In the genomic region with DNA sequence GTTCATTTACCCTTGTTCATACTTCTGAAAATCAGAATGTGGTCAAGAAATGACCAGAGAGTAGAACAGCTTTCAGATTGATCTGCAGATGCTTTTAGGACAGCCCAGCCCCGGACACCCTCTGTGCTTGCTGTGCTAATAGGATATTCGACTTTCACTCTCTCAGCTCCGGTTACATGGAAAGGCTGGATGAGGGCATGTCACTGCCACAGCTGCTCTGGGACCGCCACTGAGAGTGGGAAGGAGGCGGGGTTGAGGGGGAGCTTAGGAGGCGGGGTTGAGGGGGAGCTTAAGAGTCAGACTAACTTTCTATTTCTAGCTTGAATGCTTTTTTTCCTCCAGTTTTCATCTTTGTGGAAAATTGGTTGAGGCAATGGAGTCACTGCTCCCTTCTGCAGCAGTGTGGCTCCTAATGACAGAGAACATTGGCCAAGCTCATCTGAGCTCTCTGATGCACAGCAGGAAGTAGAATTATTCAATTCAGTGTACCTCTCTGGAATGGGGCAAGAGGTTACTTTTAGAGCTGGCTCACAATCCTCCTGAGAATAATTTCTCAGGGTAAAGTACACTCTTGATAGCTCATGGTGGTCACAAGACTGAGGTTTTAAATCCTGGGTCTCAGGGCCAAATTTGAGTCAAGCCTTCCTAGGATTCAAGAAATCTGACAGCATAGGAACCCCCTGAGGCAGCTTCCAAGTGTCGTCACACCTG, we compare ENCODE assay signal across 8 cellular contexts.
DNase-seq lines count a peak whose midpoint lies in the region; ATAC-seq and TF ChIP-seq lines count a peak whose summit lies in the region.

No MANE protein-coding gene starts in this region.

- peaks cover 3% of the 10 kb centered on the region for H3F3A ChIP-seq in neural cell (ENCODE audit: insufficient read depth, low read length, poor library complexity, severe bottlenecking)

- H3K27me3 ChIP-seq in esophagus squamous epithelium, result no peaks in the 10 kb centered on the region
- H3K27me3 ChIP-seq in neural cell (ENCODE audit: insufficient read depth, low read depth, low read length), result no peaks in the 10 kb centered on the region

- H3K4me3 ChIP-seq in AG10803 (ENCODE audit: low read length) (peak overlapping the region; percentile 38), esophagus squamous epithelium (no peak overlapping the region), neural cell (ENCODE audit: low read length) (peak overlapping the region; percentile 40)

- intact Hi-C loops in esophagus squamous epithelium (cut with DNase I), result no loop called here

- DNase-seq in AG10803 (ENCODE audit: low read depth) (peak; percentile 69), NCI-H2196 treated with DMSO at 0.1 percent for 48 hours (lab: John Stamatoyannopoulos, UW; ENCODE audit: unreplicated experiment) (peak; percentile 14), esophagus squamous epithelium (lab: John Stamatoyannopoulos, UW) (no peak), mesenteric fat pad (ENCODE audit: low spot score) (no peak), KG1 (lab: John Stamatoyannopoulos, UW) (no peak)
- no peak for DNase-seq in stimulated activated naive CD4-positive, alpha-beta T cell treated with Interleukin-2 at 50 U/mL for 16 hours (lab: John Stamatoyannopoulos, UW)

- no peaks in the 10 kb centered on the region for H3K9me2 ChIP-seq in neural cell (ENCODE audit: insufficient read depth, low read length)

- peaks cover 25% of the 10 kb centered on the region for H3K79me2 ChIP-seq in neural cell (replicated peaks; ENCODE audit: insufficient read depth, low read length)

- H3K36me3 ChIP-seq in esophagus squamous epithelium, result peaks cover 0 to 54% (median 4%) of the 10 kb centered on the region in 3 donors
- H3K36me3 ChIP-seq in neural cell (ENCODE audit: insufficient read depth, low read length), result no peaks in the 10 kb centered on the region

- H3K4me2 ChIP-seq in neural cell (ENCODE audit: low read length), result peak overlapping the region; percentile 10

- peak overlapping the region; percentile 26 for H3K9ac ChIP-seq in neural cell (ENCODE audit: low read length)

- no peak for TF ChIP-seq POLR2A in esophagus squamous epithelium (IDR thresholded peaks at IDR 0.05)

- ATAC-seq in HG03139 (IDR thresholded peaks at IDR 0.05; ENCODE audit: unreplicated experiment), result no peak

- 57 to 60% methylated on average over 4 to 7 of the region's 7 CpGs for WGBS in esophagus squamous epithelium, 2 donors

- H3K9me3 ChIP-seq in esophagus squamous epithelium (no peaks in the 10 kb centered on the region), neural cell (ENCODE audit: low read length) (no peaks in the 10 kb centered on the region)

- TF ChIP-seq EP300 in neural cell (conservative IDR thresholded peaks at IDR 0.05; ENCODE audit: poor library complexity, severe bottlenecking), result peak; percentile 15

- peaks cover 8% of the 10 kb centered on the region for H4K20me1 ChIP-seq in neural cell (ENCODE audit: insufficient read depth)

- TF ChIP-seq CTCF in AG10803 (conservative IDR thresholded peaks at IDR 0.05; ENCODE audit: low read length), result no peak
- no peak for TF ChIP-seq CTCF in esophagus squamous epithelium (IDR thresholded peaks at IDR 0.05)
- TF ChIP-seq CTCF in neural cell (IDR thresholded peaks at IDR 0.05; ENCODE audit: poor library complexity, severe bottlenecking), result no peak

- TF ChIP-seq RAD21 in neural cell (conservative IDR thresholded peaks at IDR 0.05), result no peak

- no peak overlapping the region for H2AFZ ChIP-seq in neural cell (ENCODE audit: low read depth, low read length)

- peak overlapping the region in 3 of 4 donors; percentile 56 to 73 (median 68) for H3K27ac ChIP-seq in esophagus squamous epithelium
- H3K27ac ChIP-seq in neural cell (ENCODE audit: low read length), result peak overlapping the region; percentile 29

- H3K4me1 ChIP-seq in esophagus squamous epithelium, result peaks cover 0 to 61% (median 26%) of the 10 kb centered on the region in 3 donors

TF ChIP-seq in neural cell, 6 proteins besides CTCF, POLR2A, EP300 and RAD21:
- TF ChIP-seq POLR2AphosphoS5 (IDR thresholded peaks at IDR 0.05) (peak; percentile 11), TAF1 (IDR thresholded peaks at IDR 0.05; ENCODE audit: low read depth) (no peak), MXI1 (conservative IDR thresholded peaks at IDR 0.05; ENCODE audit: poor library complexity, severe bottlenecking) (no peak), EZH2 (IDR thresholded peaks at IDR 0.05; ENCODE audit: borderline replicate concordance, insufficient read depth, low read length, poor library complexity, severe bottlenecking) (no peak), SMC3 (conservative IDR thresholded peaks at IDR 0.05; ENCODE audit: poor library complexity) (no peak)
- TF ChIP-seq, protein P1, sequence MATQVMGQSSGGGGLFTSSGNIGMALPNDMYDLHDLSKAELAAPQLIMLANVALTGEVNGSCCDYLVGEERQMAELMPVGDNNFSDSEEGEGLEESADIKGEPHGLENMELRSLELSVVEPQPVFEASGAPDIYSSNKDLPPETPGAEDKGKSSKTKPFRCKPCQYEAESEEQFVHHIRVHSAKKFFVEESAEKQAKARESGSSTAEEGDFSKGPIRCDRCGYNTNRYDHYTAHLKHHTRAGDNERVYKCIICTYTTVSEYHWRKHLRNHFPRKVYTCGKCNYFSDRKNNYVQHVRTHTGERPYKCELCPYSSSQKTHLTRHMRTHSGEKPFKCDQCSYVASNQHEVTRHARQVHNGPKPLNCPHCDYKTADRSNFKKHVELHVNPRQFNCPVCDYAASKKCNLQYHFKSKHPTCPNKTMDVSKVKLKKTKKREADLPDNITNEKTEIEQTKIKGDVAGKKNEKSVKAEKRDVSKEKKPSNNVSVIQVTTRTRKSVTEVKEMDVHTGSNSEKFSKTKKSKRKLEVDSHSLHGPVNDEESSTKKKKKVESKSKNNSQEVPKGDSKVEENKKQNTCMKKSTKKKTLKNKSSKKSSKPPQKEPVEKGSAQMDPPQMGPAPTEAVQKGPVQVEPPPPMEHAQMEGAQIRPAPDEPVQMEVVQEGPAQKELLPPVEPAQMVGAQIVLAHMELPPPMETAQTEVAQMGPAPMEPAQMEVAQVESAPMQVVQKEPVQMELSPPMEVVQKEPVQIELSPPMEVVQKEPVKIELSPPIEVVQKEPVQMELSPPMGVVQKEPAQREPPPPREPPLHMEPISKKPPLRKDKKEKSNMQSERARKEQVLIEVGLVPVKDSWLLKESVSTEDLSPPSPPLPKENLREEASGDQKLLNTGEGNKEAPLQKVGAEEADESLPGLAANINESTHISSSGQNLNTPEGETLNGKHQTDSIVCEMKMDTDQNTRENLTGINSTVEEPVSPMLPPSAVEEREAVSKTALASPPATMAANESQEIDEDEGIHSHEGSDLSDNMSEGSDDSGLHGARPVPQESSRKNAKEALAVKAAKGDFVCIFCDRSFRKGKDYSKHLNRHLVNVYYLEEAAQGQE (IDR thresholded peaks at IDR 0.05; ENCODE audit: borderline replicate concordance), result no peak

Comparison
In these comparisons a context has a peak if more than half of its experiments do, and no peak if none do; other contexts are left out.
1. DNase-seq: peak in AG10803 (single experiment) and NCI-H2196 treated with DMSO at 0.1 percent for 48 hours (single experiment); none in esophagus squamous epithelium (single experiment), stimulated activated naive CD4-positive, alpha-beta T cell treated with Interleukin-2 at 50 U/mL for 16 hours (single experiment), mesenteric fat pad (single experiment) and KG1 (single experiment).
2. H3K4me3 ChIP-seq: peak in AG10803 (single experiment) and neural cell (single experiment); none in esophagus squamous epithelium (0 of 4).